ENCODE assay signal across 16 cellular contexts in genomic region chr14:78253986-78254385, GRCh38.
DNase-seq lines count a peak whose midpoint lies in the region; ATAC-seq, FAIRE-seq and TF ChIP-seq lines count a peak whose summit lies in the region.
"Had no signal": no experiment of that assay in that cellular context is flagged by ENCODE, and none has a peak within 500 bp of the region (broad histone marks: within the 10 kb centered on the region; RNA-seq: fewer than 3 reads in every experiment).

No MANE protein-coding gene starts in this region.

- no peaks in the 10 kb centered on the region for H3K36me3 Mint-ChIP-seq in activated naive CD8-positive, alpha-beta T cell treated with anti-CD3 and anti-CD28 coated beads, Interleukin-2, amount 50 U/mL, for 24 hours (ENCODE audit: low read depth)
- H3K36me3 Mint-ChIP-seq in activated naive CD8-positive, alpha-beta T cell treated with anti-CD3 and anti-CD28 coated beads for 36 hours, result no peaks in the 10 kb centered on the region
- no peaks in the 10 kb centered on the region for H3K36me3 Mint-ChIP-seq in nephron progenitor cell (ENCODE audit: low read depth)
- H3K36me3 Mint-ChIP-seq: neural progenitor cell had no signal

- peak overlapping the region; percentile 29 for H3K27ac Mint-ChIP-seq in activated naive CD8-positive, alpha-beta T cell treated with anti-CD3 and anti-CD28 coated beads, Interleukin-2, amount 50 U/mL, for 24 hours
- H3K27ac Mint-ChIP-seq in activated naive CD8-positive, alpha-beta T cell treated with anti-CD3 and anti-CD28 coated beads for 36 hours, result no peak overlapping the region
- no peak overlapping the region for H3K27ac Mint-ChIP-seq in nephron progenitor cell
- H3K27ac Mint-ChIP-seq: neural progenitor cell had no signal

- H3K4me3 ChIP-seq in fibroblast of mammary gland (ENCODE audit: control insufficient read depth, low read depth, low read length), result no peak overlapping the region
- H3K4me3 ChIP-seq: neural progenitor cell, vagina had no signal

- TF ChIP-seq CTCF in fibroblast of mammary gland (conservative IDR thresholded peaks at IDR 0.05; ENCODE audit: control insufficient read depth, insufficient read depth, low read depth, low read length), result no peak
- no peak for TF ChIP-seq CTCF in nephron progenitor cell (IDR thresholded peaks at IDR 0.05)

- peaks cover 11% of the 10 kb centered on the region for H3K27me3 Mint-ChIP-seq in activated naive CD8-positive, alpha-beta T cell treated with anti-CD3 and anti-CD28 coated beads, Interleukin-2, amount 50 U/mL, for 24 hours
- H3K27me3 Mint-ChIP-seq in activated naive CD8-positive, alpha-beta T cell treated with anti-CD3 and anti-CD28 coated beads for 36 hours, result peaks cover 4% of the 10 kb centered on the region
- peaks cover 8% of the 10 kb centered on the region for H3K27me3 Mint-ChIP-seq in nephron progenitor cell (ENCODE audit: low read depth, poor library complexity)

- no peak for DNase-seq in activated naive CD8-positive, alpha-beta T cell treated with anti-CD3 and anti-CD28 coated beads, Interleukin-2, amount 50 U/mL, for 24 hours
- no peak for DNase-seq in activated naive CD8-positive, alpha-beta T cell treated with anti-CD3 and anti-CD28 coated beads for 36 hours
- DNase-seq in RKO (ENCODE audit: low spot score), result peak; percentile 85
- DNase-seq in fibroblast of mammary gland (ENCODE audit: low read depth), result peak; percentile 92
- DNase-seq in superior temporal gyrus (ENCODE audit: extremely low spot score), result peak; percentile 33
- DNase-seq in frontal cortex (ENCODE audit: low spot score in 2 of 2), result no peak
- no peak for DNase-seq in nephron progenitor cell
- no peak for DNase-seq in OCI-M2 (lab: John Stamatoyannopoulos, UW; ENCODE audit: unreplicated experiment)
- DNase-seq: activated CD4-positive, alpha-beta T cell treated with anti-CD3 and anti-CD28 coated beads for 4 hours; activated naive CD4-positive, alpha-beta T cell; AML-193; NCI-H69; SK-N-SH; stimulated activated CD8-positive, alpha-beta memory T cell treated with anti-CD3 and anti-CD28 coated beads, Interleukin-4, amount 100 ng/mL, for 48 hours had no signal

- peak; percentile 92 for ATAC-seq in activated naive CD8-positive, alpha-beta T cell treated with anti-CD3 and anti-CD28 coated beads, Interleukin-2, amount 50 U/mL, for 24 hours

- H3K4me3 Mint-ChIP-seq in activated naive CD8-positive, alpha-beta T cell treated with anti-CD3 and anti-CD28 coated beads, Interleukin-2, amount 50 U/mL, for 24 hours, result no peak overlapping the region
- no peak overlapping the region for H3K4me3 Mint-ChIP-seq in activated naive CD8-positive, alpha-beta T cell treated with anti-CD3 and anti-CD28 coated beads for 36 hours
- H3K4me3 Mint-ChIP-seq in nephron progenitor cell, result no peak overlapping the region
- H3K4me3 Mint-ChIP-seq: neural progenitor cell had no signal

- no peak for FAIRE-seq in frontal cortex (lab: Jason Lieb, UNC)

- peaks cover 5% of the 10 kb centered on the region for H3K9me3 Mint-ChIP-seq in activated naive CD8-positive, alpha-beta T cell treated with anti-CD3 and anti-CD28 coated beads, Interleukin-2, amount 50 U/mL, for 24 hours
- peaks cover 3% of the 10 kb centered on the region for H3K9me3 Mint-ChIP-seq in activated naive CD8-positive, alpha-beta T cell treated with anti-CD3 and anti-CD28 coated beads for 36 hours
- H3K9me3 Mint-ChIP-seq in nephron progenitor cell, result no peaks in the 10 kb centered on the region
- H3K9me3 Mint-ChIP-seq: neural progenitor cell had no signal

- peaks cover 16% of the 10 kb centered on the region for H3K4me1 Mint-ChIP-seq in activated naive CD8-positive, alpha-beta T cell treated with anti-CD3 and anti-CD28 coated beads, Interleukin-2, amount 50 U/mL, for 24 hours
- peaks cover 8% of the 10 kb centered on the region for H3K4me1 Mint-ChIP-seq in activated naive CD8-positive, alpha-beta T cell treated with anti-CD3 and anti-CD28 coated beads for 36 hours
- H3K4me1 Mint-ChIP-seq in nephron progenitor cell, result peaks cover 3% of the 10 kb centered on the region

Comparison
In these comparisons a context has a peak if more than half of its experiments do, and no peak if none do; other contexts are left out.
1. DNase-seq: peak in RKO (single experiment), fibroblast of mammary gland (single experiment) and superior temporal gyrus (single experiment); none in activated naive CD8-positive, alpha-beta T cell treated with anti-CD3 and anti-CD28 coated beads, Interleukin-2, amount 50 U/mL, for 24 hours (single experiment), activated naive CD8-positive, alpha-beta T cell treated with anti-CD3 and anti-CD28 coated beads for 36 hours (single experiment), frontal cortex (0 of 2), nephron progenitor cell (single experiment) and OCI-M2 (single experiment).